In the genomic region with DNA sequence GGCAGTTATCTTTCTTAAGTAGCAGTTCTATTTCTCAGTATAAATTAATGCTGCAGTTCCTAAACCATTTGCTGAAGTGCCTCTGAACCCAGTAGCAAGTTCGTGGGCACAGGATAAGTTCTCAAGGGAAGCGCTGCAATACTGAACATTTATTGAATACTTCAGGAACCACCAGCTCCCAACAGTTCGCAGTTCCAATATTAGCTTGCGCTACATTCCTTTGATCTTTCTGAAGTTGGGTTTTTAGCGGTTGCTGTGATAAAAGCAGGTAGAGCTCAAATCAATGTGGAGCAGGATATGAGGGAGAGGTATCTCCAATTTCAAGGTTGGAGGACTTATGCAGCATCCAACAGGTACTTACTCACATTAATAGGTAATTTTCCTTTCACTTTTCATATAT, we compare ENCODE assay signal across 8 cellular contexts.
"Had no signal": no experiment of that assay in that cellular context is flagged by ENCODE, and none has a peak within 500 bp of the region (broad histone marks: within the 10 kb centered on the region; RNA-seq: fewer than 3 reads in every experiment).

No MANE protein-coding gene starts in this region.

- H3K4me1 ChIP-seq: HAP-1 had no signal

- ATAC-seq: HCT116 had no signal

- H3K27ac ChIP-seq: GM23248 had no signal

- H3K9me3 ChIP-seq: HAP-1 had no signal

- DNase-seq: GM23248, GOT3, H7, HFFc6, KG1 had no signal

- H3K27ac Mint-ChIP-seq: HFFc6, IgD-negative memory B cell had no signal

- H3K4me3 Mint-ChIP-seq: HFFc6, IgD-negative memory B cell had no signal

- H3K36me3 ChIP-seq: HAP-1 had no signal

- H3K36me3 Mint-ChIP-seq: IgD-negative memory B cell had no signal

- H3K4me3 ChIP-seq: GM23248, HAP-1 had no signal

- H3K27me3 Mint-ChIP-seq: IgD-negative memory B cell had no signal
